Comparison of ENCODE assay signal across 1 cellular context in genomic region chr17:81870155-81870977, GRCh38.
A peak's percentile ranks its signal among the peaks of the same experiment; 100 is the strongest.
TF ChIP-seq lines count a peak whose summit lies in the region.

No MANE protein-coding gene starts in this region.

TF ChIP-seq in GM23338, 12 proteins besides CTCF, POLR2A, EP300 and RAD21 (continued from another document):
- TF ChIP-seq ZNF462 (CRISPR knock-in tag; IDR thresholded peaks at IDR 0.05) = no peak
- TF ChIP-seq POLR2AphosphoS5 (IDR thresholded peaks at IDR 0.05; ENCODE audit: low read depth) = peak; percentile 38; the same call in 1 of the 2 replicates
TF ChIP-seq in GM23338: peak in this region for 1.
